ENCODE assay signal across 1 cellular context in the genomic region with DNA sequence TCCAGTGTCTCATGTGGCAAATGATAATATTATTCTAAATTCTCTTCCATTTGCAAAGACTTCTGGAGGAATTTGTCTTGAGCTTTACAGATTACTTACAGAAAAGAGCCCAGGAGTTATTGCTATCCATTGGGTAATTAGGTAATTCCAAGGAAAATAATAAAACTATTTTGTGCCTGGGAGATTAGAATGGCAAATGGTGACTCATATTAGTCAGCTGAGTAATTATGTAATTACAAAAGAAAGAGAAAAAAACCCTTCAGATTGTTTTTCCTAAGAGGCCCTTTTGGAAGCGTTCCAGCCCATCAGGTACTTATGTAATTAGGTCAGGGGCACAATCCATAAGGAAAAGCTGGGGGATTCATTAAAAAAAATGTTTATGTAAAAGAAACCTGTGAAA.
TF ChIP-seq lines count a peak whose summit lies in the region.

No MANE protein-coding gene starts in this region.

TF ChIP-seq in HEK293, 187 proteins besides CTCF, POLR2A, EP300 and RAD21 (continued from another document):
- TF ChIP-seq ZBTB10 (tag by site-specific recombination; IDR thresholded peaks at IDR 0.05) (no peak), ZNF274 (IDR thresholded peaks at IDR 0.05; ENCODE audit: low read length) (no peak), ZNF274 (tag by site-specific recombination; IDR thresholded peaks at IDR 0.05; ENCODE audit: borderline replicate concordance) (no peak), ZEB2 (tag by site-specific recombination; IDR thresholded peaks at IDR 0.05) (no peak), SP3 (tag by site-specific recombination; IDR thresholded peaks at IDR 0.05) (no peak), BCL6B (tag by site-specific recombination; IDR thresholded peaks at IDR 0.05) (0 out of 2 replicates have a peak, but pooled peaks have one; percentile 34), ZNF558 (tag by site-specific recombination; IDR thresholded peaks at IDR 0.05) (no peak), ZFP69B (tag by site-specific recombination; IDR thresholded peaks at IDR 0.05) (no peak), ZNF501 (tag by site-specific recombination; IDR thresholded peaks at IDR 0.05) (0 out of 2 replicates have a peak, but pooled peaks have one; percentile 17), ZNF223 (tag by site-specific recombination; IDR thresholded peaks at IDR 0.05) (no peak), KLF17 (tag by site-specific recombination; IDR thresholded peaks at IDR 0.05) (no peak), HOXC10 (CRISPR knock-in tag; IDR thresholded peaks at IDR 0.05) (no peak), ZNF624 (tag by site-specific recombination; IDR thresholded peaks at IDR 0.05) (no peak), ZNF362 (tag by site-specific recombination; IDR thresholded peaks at IDR 0.05) (peak; percentile 77), EGR2 (tag by site-specific recombination; IDR thresholded peaks at IDR 0.05; ENCODE audit: low read depth) (no peak), ZSCAN4 (tag by site-specific recombination; IDR thresholded peaks at IDR 0.05) (no peak), ZNF843 (tag by site-specific recombination; IDR thresholded peaks at IDR 0.05) (no peak), ZNF114 (tag by site-specific recombination; IDR thresholded peaks at IDR 0.05) (no peak)
- TF ChIP-seq, protein P1, sequence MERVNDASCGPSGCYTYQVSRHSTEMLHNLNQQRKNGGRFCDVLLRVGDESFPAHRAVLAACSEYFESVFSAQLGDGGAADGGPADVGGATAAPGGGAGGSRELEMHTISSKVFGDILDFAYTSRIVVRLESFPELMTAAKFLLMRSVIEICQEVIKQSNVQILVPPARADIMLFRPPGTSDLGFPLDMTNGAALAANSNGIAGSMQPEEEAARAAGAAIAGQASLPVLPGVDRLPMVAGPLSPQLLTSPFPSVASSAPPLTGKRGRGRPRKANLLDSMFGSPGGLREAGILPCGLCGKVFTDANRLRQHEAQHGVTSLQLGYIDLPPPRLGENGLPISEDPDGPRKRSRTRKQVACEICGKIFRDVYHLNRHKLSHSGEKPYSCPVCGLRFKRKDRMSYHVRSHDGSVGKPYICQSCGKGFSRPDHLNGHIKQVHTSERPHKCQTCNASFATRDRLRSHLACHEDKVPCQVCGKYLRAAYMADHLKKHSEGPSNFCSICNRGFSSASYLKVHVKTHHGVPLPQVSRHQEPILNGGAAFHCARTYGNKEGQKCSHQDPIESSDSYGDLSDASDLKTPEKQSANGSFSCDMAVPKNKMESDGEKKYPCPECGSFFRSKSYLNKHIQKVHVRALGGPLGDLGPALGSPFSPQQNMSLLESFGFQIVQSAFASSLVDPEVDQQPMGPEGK (tag by site-specific recombination; IDR thresholded peaks at IDR 0.05), result no peak
- TF ChIP-seq, protein P2, sequence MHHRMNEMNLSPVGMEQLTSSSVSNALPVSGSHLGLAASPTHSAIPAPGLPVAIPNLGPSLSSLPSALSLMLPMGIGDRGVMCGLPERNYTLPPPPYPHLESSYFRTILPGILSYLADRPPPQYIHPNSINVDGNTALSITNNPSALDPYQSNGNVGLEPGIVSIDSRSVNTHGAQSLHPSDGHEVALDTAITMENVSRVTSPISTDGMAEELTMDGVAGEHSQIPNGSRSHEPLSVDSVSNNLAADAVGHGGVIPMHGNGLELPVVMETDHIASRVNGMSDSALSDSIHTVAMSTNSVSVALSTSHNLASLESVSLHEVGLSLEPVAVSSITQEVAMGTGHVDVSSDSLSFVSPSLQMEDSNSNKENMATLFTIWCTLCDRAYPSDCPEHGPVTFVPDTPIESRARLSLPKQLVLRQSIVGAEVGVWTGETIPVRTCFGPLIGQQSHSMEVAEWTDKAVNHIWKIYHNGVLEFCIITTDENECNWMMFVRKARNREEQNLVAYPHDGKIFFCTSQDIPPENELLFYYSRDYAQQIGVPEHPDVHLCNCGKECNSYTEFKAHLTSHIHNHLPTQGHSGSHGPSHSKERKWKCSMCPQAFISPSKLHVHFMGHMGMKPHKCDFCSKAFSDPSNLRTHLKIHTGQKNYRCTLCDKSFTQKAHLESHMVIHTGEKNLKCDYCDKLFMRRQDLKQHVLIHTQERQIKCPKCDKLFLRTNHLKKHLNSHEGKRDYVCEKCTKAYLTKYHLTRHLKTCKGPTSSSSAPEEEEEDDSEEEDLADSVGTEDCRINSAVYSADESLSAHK (tag by site-specific recombination; IDR thresholded peaks at IDR 0.05), result no peak
- TF ChIP-seq, protein P3, sequence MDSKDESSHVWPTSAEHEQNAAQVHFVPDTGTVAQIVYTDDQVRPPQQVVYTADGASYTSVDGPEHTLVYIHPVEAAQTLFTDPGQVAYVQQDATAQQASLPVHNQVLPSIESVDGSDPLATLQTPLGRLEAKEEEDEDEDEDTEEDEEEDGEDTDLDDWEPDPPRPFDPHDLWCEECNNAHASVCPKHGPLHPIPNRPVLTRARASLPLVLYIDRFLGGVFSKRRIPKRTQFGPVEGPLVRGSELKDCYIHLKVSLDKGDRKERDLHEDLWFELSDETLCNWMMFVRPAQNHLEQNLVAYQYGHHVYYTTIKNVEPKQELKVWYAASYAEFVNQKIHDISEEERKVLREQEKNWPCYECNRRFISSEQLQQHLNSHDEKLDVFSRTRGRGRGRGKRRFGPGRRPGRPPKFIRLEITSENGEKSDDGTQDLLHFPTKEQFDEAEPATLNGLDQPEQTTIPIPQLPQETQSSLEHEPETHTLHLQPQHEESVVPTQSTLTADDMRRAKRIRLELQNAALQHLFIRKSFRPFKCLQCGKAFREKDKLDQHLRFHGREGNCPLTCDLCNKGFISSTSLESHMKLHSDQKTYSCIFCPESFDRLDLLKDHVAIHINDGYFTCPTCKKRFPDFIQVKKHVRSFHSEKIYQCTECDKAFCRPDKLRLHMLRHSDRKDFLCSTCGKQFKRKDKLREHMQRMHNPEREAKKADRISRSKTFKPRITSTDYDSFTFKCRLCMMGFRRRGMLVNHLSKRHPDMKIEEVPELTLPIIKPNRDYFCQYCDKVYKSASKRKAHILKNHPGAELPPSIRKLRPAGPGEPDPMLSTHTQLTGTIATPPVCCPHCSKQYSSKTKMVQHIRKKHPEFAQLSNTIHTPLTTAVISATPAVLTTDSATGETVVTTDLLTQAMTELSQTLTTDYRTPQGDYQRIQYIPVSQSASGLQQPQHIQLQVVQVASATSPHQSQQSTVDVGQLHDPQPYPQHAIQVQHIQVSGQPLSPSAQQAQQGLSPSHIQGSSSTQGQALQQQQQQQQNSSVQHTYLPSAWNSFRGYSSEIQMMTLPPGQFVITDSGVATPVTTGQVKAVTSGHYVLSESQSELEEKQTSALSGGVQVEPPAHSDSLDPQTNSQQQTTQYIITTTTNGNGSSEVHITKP (tag by site-specific recombination; IDR thresholded peaks at IDR 0.05), result peak; percentile 32; the same call in 1 of the 2 replicates
